Comparison of ENCODE assay signal across 15 cellular contexts in genomic region chr7:155852426-155853301, GRCh38. TPM values are rescaled to one million over a fixed set of nuclear protein-coding genes. Genes with fewer than 3 reads are reported as not detected.
DNase-seq lines count a peak whose midpoint lies in the region; ATAC-seq, FAIRE-seq and TF ChIP-seq lines count a peak whose summit lies in the region.
"Had no signal": no experiment of that assay in that cellular context is flagged by ENCODE, and none has a peak within 500 bp of the region (broad histone marks: within the 10 kb centered on the region; RNA-seq: fewer than 3 reads in every experiment).

No MANE protein-coding gene starts in this region.

- H3K23ac ChIP-seq in neuronal stem cell (ENCODE audit: low read depth, low read length, poor library complexity): no peak overlapping the region

- no peak overlapping the region for H3K4me3 ChIP-seq in HepG2 (replicated peaks in 1 of 3; ENCODE audit: insufficient read depth in 1 of 3, low read depth in 2 of 3, low read length in 3 of 3)
- no peak overlapping the region for H3K4me3 ChIP-seq in right lobe of liver
- H3K4me3 ChIP-seq in colonic mucosa: no peak overlapping the region
- no peak overlapping the region for H3K4me3 ChIP-seq in neuronal stem cell (ENCODE audit: low read length in 2 of 2)
- no peak overlapping the region for H3K4me3 ChIP-seq in upper lobe of right lung
- H3K4me3 ChIP-seq: HAP-1 had no signal

- H3K4me1 ChIP-seq in HepG2 (ENCODE audit: insufficient read depth, low read length): no peaks in the 10 kb centered on the region
- no peaks in the 10 kb centered on the region for H3K4me1 ChIP-seq in right lobe of liver
- H3K4me1 ChIP-seq in colonic mucosa: no peaks in the 10 kb centered on the region
- peaks cover 0 to 3% of the 10 kb centered on the region in 2 donors for H3K4me1 ChIP-seq in neuronal stem cell (ENCODE audit: control insufficient read depth in 2 of 2, insufficient read depth in 1 of 2, low read depth in 1 of 2, low read length in 2 of 2)
- H3K4me1 ChIP-seq in upper lobe of right lung: no peaks in the 10 kb centered on the region
- H3K4me1 ChIP-seq: HAP-1 had no signal

- H2AK5ac ChIP-seq in neuronal stem cell (ENCODE audit: low read depth, low read length): no peak overlapping the region

- intact Hi-C loops in HepG2 (cut with micrococcal nuclease; ENCODE audit: unreplicated experiment): no loop called here
- intact Hi-C loops in right lobe of liver (cut with DNase I): no loop called here
- intact Hi-C loops in colonic mucosa (cut with DNase I): no loop called here
- intact Hi-C loops in upper lobe of right lung (cut with DNase I): no loop called here

- DNase-seq in HepG2 (ENCODE audit: low spot score): no peak
- DNase-seq in right lobe of liver: no peak
- peak; percentile 24 for DNase-seq in colonic mucosa
- no peak for DNase-seq in neuronal stem cell (ENCODE audit: low spot score)
- DNase-seq in upper lobe of right lung: peak; percentile 30
- no peak for DNase-seq in NCI-H2107 (lab: John Stamatoyannopoulos, UW)
- DNase-seq: KBM-7, NCI-H1436, NCI-H2029 treated with DMSO at 0.1 percent for 48 hours, NCI-H524 had no signal

- TF ChIP-seq RAD21 in HepG2 (CRISPR knock-in tag; IDR thresholded peaks at IDR 0.05): no peak

- in situ Hi-C loops in HepG2 (cut with HindIII; ENCODE audit: extremely low pct_ligation_motif_present, low pct_unique_long_range_greater_than_20kb): no loop called here

- H3K27me3 ChIP-seq in HepG2 (ENCODE audit: control insufficient read depth in 1 of 2, insufficient read depth in 2 of 2, low read length in 2 of 2) (peaks cover 4 to 38% of the 10 kb centered on the region in 2 experiments; a peak in 4 of 5 replicates), right lobe of liver (no peaks in the 10 kb centered on the region), colonic mucosa (no peaks in the 10 kb centered on the region), neuronal stem cell (ENCODE audit: control insufficient read depth in 3 of 3, insufficient read depth in 3 of 3, low read depth in 1 of 3, low read length in 3 of 3) (peaks cover 0 to 14% (median 2%) of the 10 kb centered on the region in 3 experiments), upper lobe of right lung (no peaks in the 10 kb centered on the region)

- no peaks in the 10 kb centered on the region for H3K79me1 ChIP-seq in neuronal stem cell (ENCODE audit: low read depth, low read length)

- no peak overlapping the region for H2BK12ac ChIP-seq in neuronal stem cell (ENCODE audit: low read length)

- H2AFZ ChIP-seq in HepG2 (ENCODE audit: low read length) (no peak overlapping the region), neuronal stem cell (ENCODE audit: low read length) (no peak overlapping the region)

- no peak overlapping the region for H3K9ac ChIP-seq in HepG2 (ENCODE audit: insufficient read depth, low read depth, low read length)
- no peak overlapping the region for H3K9ac ChIP-seq in colonic mucosa (ENCODE audit: low read depth in 2 of 2, low read length in 2 of 2)
- H3K9ac ChIP-seq in neuronal stem cell (ENCODE audit: low read depth, low read length, poor library complexity): no peak overlapping the region

- peak overlapping the region; percentile 60 for H3K18ac ChIP-seq in neuronal stem cell (ENCODE audit: low read length)

- H4K20me1 ChIP-seq in HepG2 (ENCODE audit: insufficient read depth, low read length): no peaks in the 10 kb centered on the region

- H2BK5ac ChIP-seq in neuronal stem cell (ENCODE audit: low read length): peak overlapping the region; percentile 29

- H3K14ac ChIP-seq in neuronal stem cell (ENCODE audit: low read length): peak overlapping the region; percentile 85

- CTCF ChIA-PET in HepG2 (lab: Yijun Ruan, JAX; ENCODE audit: low intra/inter-chr PET ratio, low total read pairs): no interaction called here

- POLR2A ChIA-PET in HepG2 (lab: Yijun Ruan, JAX): no interaction called here

- no peaks in the 10 kb centered on the region for H3K36me3 ChIP-seq in HepG2 (replicated peaks in 1 of 2; ENCODE audit: control insufficient read depth in 1 of 2, insufficient read depth in 2 of 2, low read length in 2 of 2)
- H3K36me3 ChIP-seq in right lobe of liver: no peaks in the 10 kb centered on the region
- H3K36me3 ChIP-seq in colonic mucosa: no peaks in the 10 kb centered on the region
- no peaks in the 10 kb centered on the region for H3K36me3 ChIP-seq in neuronal stem cell (replicated peaks in 1 of 2; ENCODE audit: control insufficient read depth in 2 of 2, insufficient read depth in 2 of 2, low read length in 2 of 2)
- H3K36me3 ChIP-seq in upper lobe of right lung: no peaks in the 10 kb centered on the region
- H3K36me3 ChIP-seq: HAP-1 had no signal

- H3K9me3 ChIP-seq in HepG2 (ENCODE audit: low read length) (no peaks in the 10 kb centered on the region), right lobe of liver (peaks cover 0 to 4% (median 0%) of the 10 kb centered on the region in 4 donors), colonic mucosa (no peaks in the 10 kb centered on the region), neuronal stem cell (replicated peaks in 1 of 2; ENCODE audit: control insufficient read depth in 2 of 2, insufficient read depth in 1 of 2, low read depth in 1 of 2, low read length in 2 of 2) (no peaks in the 10 kb centered on the region), upper lobe of right lung (no peaks in the 10 kb centered on the region)
- H3K9me3 ChIP-seq: HAP-1 had no signal

- no peaks in the 10 kb centered on the region for H3K79me2 ChIP-seq in HepG2 (ENCODE audit: insufficient read depth, low read length)

- H3K4me2 ChIP-seq in HepG2 (ENCODE audit: low read depth, low read length) (no peak overlapping the region), neuronal stem cell (ENCODE audit: insufficient read depth, low read length, poor library complexity, severe bottlenecking) (no peak overlapping the region)

- no peak overlapping the region for H2BK15ac ChIP-seq in neuronal stem cell (ENCODE audit: low read length)

- H2BK120ac ChIP-seq in neuronal stem cell (ENCODE audit: low read depth, low read length): no peak overlapping the region

- FAIRE-seq in HepG2 (lab: Jason Lieb, UNC): no peak

- H4K8ac ChIP-seq in neuronal stem cell (ENCODE audit: low read depth, low read length): no peak overlapping the region

- no peak for TF ChIP-seq EP300 in HepG2 (IDR thresholded peaks at IDR 0.05; ENCODE audit: low read depth in 2 of 2, low read length in 2 of 2)
- TF ChIP-seq EP300 in HepG2 (CRISPR knock-in tag; IDR thresholded peaks at IDR 0.05; ENCODE audit: borderline replicate concordance): no peak

- no peak for TF ChIP-seq POLR2A in HepG2 (IDR thresholded peaks at IDR 0.05; ENCODE audit: insufficient read depth in 1 of 2, low read depth in 2 of 2, low read length in 2 of 2)
- TF ChIP-seq POLR2A in right lobe of liver (IDR thresholded peaks at IDR 0.05): no peak

- TF ChIP-seq CTCF in HepG2 (CRISPR knock-in tag; IDR thresholded peaks at IDR 0.05): no peak
- no peak for TF ChIP-seq CTCF in right lobe of liver (IDR thresholded peaks at IDR 0.05)
- no peak for TF ChIP-seq CTCF in colonic mucosa (IDR thresholded peaks at IDR 0.05)
- no peak for TF ChIP-seq CTCF in upper lobe of right lung (IDR thresholded peaks at IDR 0.05)

- H4K91ac ChIP-seq in neuronal stem cell (ENCODE audit: low read depth, low read length, poor library complexity): no peak overlapping the region

- H3K27ac ChIP-seq in HepG2 (ENCODE audit: extremely low read length, insufficient read depth, low read length) (no peak overlapping the region), right lobe of liver (no peak overlapping the region), colonic mucosa (no peak overlapping the region), neuronal stem cell (replicated peaks; ENCODE audit: low read length) (no peak overlapping the region), upper lobe of right lung (no peak overlapping the region)
- H3K27ac ChIP-seq: C4-2B had no signal

- no peak overlapping the region for H3K4ac ChIP-seq in neuronal stem cell (ENCODE audit: low read length)

- no TSS peak for BruUV-seq in HepG2 (replicated peaks; lab: Mats Ljungman, UMichigan)

- WGBS in HepG2 (ENCODE audit: low lambda C conversion rate): 39% methylated on average over 3 of the region's 5 CpGs
- WGBS in right lobe of liver (ENCODE audit: insufficient coverage, low coverage, low lambda C conversion rate, missing lambda C conversion rate): 73% methylated on average over 2 of the region's 5 CpGs
- no CpG with 5 or more reads among the region's 5 CpGs for WGBS in neuronal stem cell (ENCODE audit: extremely low coverage in 2 of 2, insufficient read length in 2 of 2, insufficient replicate concordance in 1 of 2), 2 donors

- no peak for ATAC-seq in HepG2
- no peak for ATAC-seq in right lobe of liver
- ATAC-seq in upper lobe of right lung: no peak
- no peak for ATAC-seq in GM21360 (IDR thresholded peaks at IDR 0.05; ENCODE audit: unreplicated experiment)
- no peak for ATAC-seq in GM21825 (IDR thresholded peaks at IDR 0.05; ENCODE audit: unreplicated experiment)
- ATAC-seq: Right ventricle myocardium inferior had no signal

RNA-seq across cellular contexts. Expression of gene SHH, which starts 40.4 kb away (rescaled TPM):
- total RNA-seq in HepG2 (2016; rRNA removed; fragmentation: Illumina TruSeq; extraction: Trizol): 1.7 and 1.9 TPM in 2 replicates
- total RNA-seq in HepG2 (2016; cell fraction: cytosol; rRNA removed; fragmentation: Illumina TruSeq; extraction: Trizol; ENCODE audit: low read depth): 0.10 and 0.53 TPM in 2 replicates
- 1.3 and 2.2 TPM in 2 replicates for total RNA-seq in HepG2 (2016; cell fraction: insoluble cytoplasmic fraction; rRNA removed; fragmentation: Illumina TruSeq; extraction: Trizol)
- total RNA-seq in HepG2 (2016; cell fraction: membrane; rRNA removed; fragmentation: Illumina TruSeq; extraction: Trizol): 0.80 and 1.6 TPM in 2 replicates
- 1.3 TPM in 2 replicates for total RNA-seq in HepG2 (2016; cell fraction: nucleus; rRNA removed; fragmentation: Illumina TruSeq; extraction: Trizol)
- polyA plus RNA-seq in HepG2 (2011; rRNA removed): 3.4 and 4.9 TPM in 2 replicates
- 1.9 and 3.3 TPM in 2 replicates for polyA plus RNA-seq in HepG2 (2011; cell fraction: cytosol; rRNA removed)
- 12.2 and 16.4 TPM in 2 replicates for polyA plus RNA-seq in HepG2 (2011; cell fraction: nucleus; rRNA removed)
- polyA plus RNA-seq in HepG2 (2012): 3.5 and 6.3 TPM in 2 replicates
- polyA plus RNA-seq in HepG2 (2016; cell fraction: cytosol; fragmentation: Illumina TruSeq; extraction: Trizol; ENCODE audit: low read depth): 0.17 TPM in 2 replicates
- 1.8 and 2.1 TPM in 2 replicates for polyA plus RNA-seq in HepG2 (2016; cell fraction: insoluble cytoplasmic fraction; fragmentation: Illumina TruSeq; extraction: Trizol; ENCODE audit: low read depth)
- 0.12 and 0.47 TPM in 2 replicates for polyA plus RNA-seq in HepG2 (2016; cell fraction: membrane; fragmentation: Illumina TruSeq; extraction: Trizol; ENCODE audit: low read depth)
- 3.9 and 4.1 TPM in 2 replicates for polyA plus RNA-seq in HepG2 (2016; cell fraction: nucleus; fragmentation: Illumina TruSeq; extraction: Trizol; ENCODE audit: insufficient read depth, low read depth)
- polyA minus RNA-seq in HepG2 (2011; rRNA and poly(A)+ RNA removed; ENCODE audit: low replicate concordance): 9.0 TPM in 1 of 2 replicates, not detected in the other
- 4.0 and 5.5 TPM in 2 replicates for polyA minus RNA-seq in HepG2 (2011; cell fraction: cytosol; rRNA and poly(A)+ RNA removed)
- 4.5 and 5.2 TPM in 2 replicates for polyA minus RNA-seq in HepG2 (2011; cell fraction: nucleus; rRNA and poly(A)+ RNA removed)
- total RNA-seq in right lobe of liver: 10 to 100 TPM in 4 of 6 experiments, 1 to 10 TPM in 2; 6.8 to 18.6 (median 12.4) TPM
- total RNA-seq in colonic mucosa: 1 to 10 TPM; 5.6 to 8.1 TPM
- polyA plus RNA-seq in neuronal stem cell (2013, experiment 1 of 2): 0.08 TPM
- 0.06 TPM for polyA plus RNA-seq in neuronal stem cell (2013, experiment 2 of 2)
- 10.1 TPM for total RNA-seq in upper lobe of right lung
- total RNA-seq: Right ventricle myocardium inferior had no signal

Comparison
In these comparisons a context has a peak if more than half of its experiments do, and no peak if none do; other contexts are left out.
1. DNase-seq: peak in colonic mucosa (single experiment) and upper lobe of right lung (single experiment); none in HepG2 (single experiment), right lobe of liver (0 of 3), neuronal stem cell (single experiment) and NCI-H2107 (single experiment).